In genomic region chr9:127869310-127870152, GRCh38 we compare ENCODE assay signal across 8 cellular contexts. TPM values are rescaled to one million over a fixed set of nuclear protein-coding genes. Genes with fewer than 3 reads are reported as not detected.
DNase-seq lines count a peak whose midpoint lies in the region; ATAC-seq lines count a peak whose summit lies in the region.

No MANE protein-coding gene starts in this region.

- H3K4me3 Mint-ChIP-seq in activated CD4-positive, alpha-beta T cell treated with anti-CD3 and anti-CD28 coated beads for 36 hours, result no peak overlapping the region

- intact Hi-C loops in activated CD4-positive, alpha-beta T cell treated with anti-CD3 and anti-CD28 coated beads for 36 hours (cut with DNase I, micrococcal nuclease), result loop anchor here (1.0 to 10.0 kb wide), 10 partner anchors 52 to 367 kb away; partner anchors contain the start of genes CDK9 (in 2 of the 2), TOR2A (in 2 of the 2) and FPGS (in 1 of the 2)

- no peaks in the 10 kb centered on the region for H3K9me3 Mint-ChIP-seq in activated CD4-positive, alpha-beta T cell treated with anti-CD3 and anti-CD28 coated beads for 36 hours (ENCODE audit: low read depth)

- H3K27me3 Mint-ChIP-seq in activated CD4-positive, alpha-beta T cell treated with anti-CD3 and anti-CD28 coated beads for 36 hours, result no peaks in the 10 kb centered on the region

- CTCF ChIA-PET in activated CD4-positive, alpha-beta T cell treated with anti-CD3 and anti-CD28 coated beads for 36 hours (lab: Charles Lee), result interaction anchor here (0.6 to 3.9 kb wide), 45 partner anchors 9 to 711 kb away, joined by 3 to 23 read pairs (median 4); partner anchors contain the start of genes CDK9, FPGS, SH2D3C and ST6GALNAC6

- DNase-seq in DMS153 (lab: John Stamatoyannopoulos, UW) (peak; percentile 31), NCI-H460 (ENCODE audit: extremely low read depth, low read depth) (peak; percentile 87), cerebellum (ENCODE audit: low spot score) (peak; percentile 78), left lobe of liver (ENCODE audit: low spot score) (peak; percentile 86)
- peak; percentile 91 for DNase-seq in activated CD4-positive, alpha-beta T cell treated with anti-CD3 and anti-CD28 coated beads for 36 hours
- DNase-seq in stimulated activated CD4-positive, alpha-beta T cell treated with anti-CD3 and anti-CD28 coated beads, Interleukin-4, amount 100 ng/mL, for 4 hours, result peak; percentile 63 to 81

- peaks cover 16% of the 10 kb centered on the region for H3K4me1 Mint-ChIP-seq in activated CD4-positive, alpha-beta T cell treated with anti-CD3 and anti-CD28 coated beads for 36 hours

- H3K27ac Mint-ChIP-seq in activated CD4-positive, alpha-beta T cell treated with anti-CD3 and anti-CD28 coated beads for 36 hours, result no peak overlapping the region

- H3K36me3 Mint-ChIP-seq in activated CD4-positive, alpha-beta T cell treated with anti-CD3 and anti-CD28 coated beads for 36 hours (ENCODE audit: low read depth), result no peaks in the 10 kb centered on the region

- ATAC-seq in HG02642 (IDR thresholded peaks at IDR 0.05; ENCODE audit: poor library complexity, unreplicated experiment) (peak; percentile 73), left lobe of liver (peak; percentile 89), GM19455 (IDR thresholded peaks at IDR 0.05; ENCODE audit: unreplicated experiment) (no peak)
- peak; percentile 75 for ATAC-seq in activated CD4-positive, alpha-beta T cell treated with anti-CD3 and anti-CD28 coated beads for 36 hours

- POLR2A ChIA-PET in activated CD4-positive, alpha-beta T cell treated with anti-CD3 and anti-CD28 coated beads for 36 hours (lab: Charles Lee), result interaction anchor here (0.5 to 1.2 kb wide), 3 partner anchors 89 to 185 kb away, joined by 3 to 5 read pairs (median 4); partner anchors contain the start of gene TOR2A

RNA-seq across cellular contexts. Expression of gene AK1, which starts 7.9 kb away (rescaled TPM):
- total RNA-seq in NCI-H460 (2014; rRNA removed; shearing (Covaris generic)), result 36.9 and 41.9 TPM in 2 replicates
- polyA plus RNA-seq in NCI-H460 (2014; cell fraction: nucleus; rRNA removed), result 25.9 and 42.4 TPM in 2 replicates
- total RNA-seq in activated CD4-positive, alpha-beta T cell treated with anti-CD3 and anti-CD28 coated beads for 36 hours, result 10 to 100 TPM; 14.5 to 23.9 TPM
- 23.0 TPM for total RNA-seq in cerebellum
- 42.6 TPM for total RNA-seq in left lobe of liver

RNA-seq across cellular contexts. Expression of gene ENG, which starts 15.1 kb away (rescaled TPM):
- total RNA-seq in NCI-H460 (2014; rRNA removed; shearing (Covaris generic)), result 11.5 and 12.9 TPM in 2 replicates
- 15.4 and 18.8 TPM in 2 replicates for polyA plus RNA-seq in NCI-H460 (2014; cell fraction: nucleus; rRNA removed)
- 10 to 100 TPM; 13.9 to 15.2 TPM for total RNA-seq in activated CD4-positive, alpha-beta T cell treated with anti-CD3 and anti-CD28 coated beads for 36 hours
- 3.2 TPM for total RNA-seq in cerebellum
- total RNA-seq in left lobe of liver, result 34.1 TPM

RNA-seq across cellular contexts. Expression of gene ST6GALNAC6, which starts 29.9 kb away (rescaled TPM):
- total RNA-seq in NCI-H460 (2014; rRNA removed; shearing (Covaris generic)), result 6.5 and 12.8 TPM in 2 replicates
- 33.0 and 36.7 TPM in 2 replicates for polyA plus RNA-seq in NCI-H460 (2014; cell fraction: nucleus; rRNA removed)
- total RNA-seq in activated CD4-positive, alpha-beta T cell treated with anti-CD3 and anti-CD28 coated beads for 36 hours, result 10 to 100 TPM; 46.3 to 63.3 TPM
- total RNA-seq in cerebellum (18.8 TPM), left lobe of liver (35.2 TPM)

RNA-seq across cellular contexts. Expression of gene ST6GALNAC4, which starts 47.3 kb away (rescaled TPM):
- total RNA-seq in NCI-H460 (2014; rRNA removed; shearing (Covaris generic)), result 33.3 and 36.2 TPM in 2 replicates
- 83.0 and 196 TPM in 2 replicates for polyA plus RNA-seq in NCI-H460 (2014; cell fraction: nucleus; rRNA removed)
- total RNA-seq in activated CD4-positive, alpha-beta T cell treated with anti-CD3 and anti-CD28 coated beads for 36 hours, result 10 to 100 TPM; 14.9 to 20.7 TPM
- 9.0 TPM for total RNA-seq in cerebellum
- 5.9 TPM for total RNA-seq in left lobe of liver

Comparison
In these comparisons a context has a peak if more than half of its experiments do, and no peak if none do; other contexts are left out.
1. DNase-seq: peak in every context shown above with its lines; median percentile 91 in activated CD4-positive, alpha-beta T cell treated with anti-CD3 and anti-CD28 coated beads for 36 hours; 87 in NCI-H460; 86 in left lobe of liver; 78 in cerebellum; 72 in stimulated activated CD4-positive, alpha-beta T cell treated with anti-CD3 and anti-CD28 coated beads, Interleukin-4, amount 100 ng/mL, for 4 hours; 31 in DMS153.